ENCODE assay signal across 9 cellular contexts in the genomic region with DNA sequence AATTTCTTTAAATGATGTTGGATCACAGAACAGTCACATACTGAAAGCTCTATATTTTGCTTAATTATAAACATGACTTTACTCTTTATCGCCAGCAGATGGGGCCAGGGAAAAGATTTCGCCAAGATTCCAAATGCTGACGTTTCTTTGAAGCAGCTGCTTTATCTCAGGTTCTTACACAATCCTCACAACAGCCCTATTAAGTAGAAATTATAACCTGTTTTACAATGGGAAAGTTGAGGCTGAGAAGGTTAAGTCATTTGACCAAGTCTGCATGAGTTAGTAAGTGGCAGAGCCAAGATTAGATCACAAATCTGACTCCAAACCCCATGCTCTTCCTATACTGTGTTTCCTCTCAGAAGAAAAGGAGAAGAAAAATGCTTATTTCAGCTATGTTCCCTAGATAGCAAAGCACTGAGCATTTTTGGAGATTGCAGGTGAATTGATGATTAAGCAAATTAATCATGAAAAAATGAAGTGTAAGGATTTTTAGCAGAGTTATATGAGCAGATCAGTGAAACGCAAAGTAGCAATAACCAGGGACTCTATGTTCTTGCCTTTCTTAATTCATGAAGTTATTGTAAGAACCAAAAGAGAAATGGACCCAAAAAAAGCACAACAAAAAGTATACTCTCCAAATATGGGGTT.
DNase-seq lines count a peak whose midpoint lies in the region; ATAC-seq, FAIRE-seq and TF ChIP-seq lines count a peak whose summit lies in the region.
"Had no signal": no experiment of that assay in that cellular context is flagged by ENCODE, and none has a peak within 500 bp of the region (broad histone marks: within the 10 kb centered on the region; RNA-seq: fewer than 3 reads in every experiment).

No MANE protein-coding gene starts in this region.

- H3K4me3 ChIP-seq in neural progenitor cell: no peak overlapping the region
- H3K4me3 ChIP-seq in naive thymus-derived CD4-positive, alpha-beta T cell (ENCODE audit: low read length): no peak overlapping the region

- no peak overlapping the region for H3K27ac Mint-ChIP-seq in neural progenitor cell
- no peak overlapping the region for H3K27ac Mint-ChIP-seq in naive thymus-derived CD4-positive, alpha-beta T cell
- H3K27ac Mint-ChIP-seq: dendritic cell treated with granulocyte-macrophage colony-stimulating factor and Interleukin-4, amounts not matched to agents 40 ng/mL and 50 ng/mL, for 4 days had no signal

- peak; percentile 87 for FAIRE-seq in endometrium (lab: Jason Lieb, UNC)

- no peak overlapping the region for H3K27ac ChIP-seq in neural progenitor cell
- H3K27ac ChIP-seq in naive thymus-derived CD4-positive, alpha-beta T cell (ENCODE audit: low read depth, low read length): no peak overlapping the region

- no peaks in the 10 kb centered on the region for H3K4me1 Mint-ChIP-seq in neural progenitor cell
- H3K4me1 Mint-ChIP-seq in naive thymus-derived CD4-positive, alpha-beta T cell: peaks cover 0 to 2% (median 0%) of the 10 kb centered on the region in 7 donors

- peak; percentile 8 for DNase-seq in stimulated activated CD4-positive, alpha-beta T cell treated with anti-CD3 and anti-CD28 coated beads, Interleukin-15, amount 100 ng/mL, for 24 hours
- DNase-seq in stimulated activated CD4-positive, alpha-beta T cell treated with anti-CD3 and anti-CD28 coated beads, Interleukin-12 subunit alpha, Interleukin-12 subunit beta, amount 100 ng/mL, for 4 hours: no peak
- DNase-seq in NCI-H69 (lab: John Stamatoyannopoulos, UW) (peak; percentile 53), neural progenitor cell (ENCODE audit: low spot score) (peak; percentile 49), DMS153 (lab: John Stamatoyannopoulos, UW) (no peak)
- no peak for DNase-seq in naive thymus-derived CD4-positive, alpha-beta T cell

- peaks cover 3% of the 10 kb centered on the region for H3K9me3 Mint-ChIP-seq in neural progenitor cell
- H3K9me3 Mint-ChIP-seq in naive thymus-derived CD4-positive, alpha-beta T cell: peaks cover 0 to 2% (median 0%) of the 10 kb centered on the region in 11 donors

- peak overlapping the region; percentile 74 for H2AFZ ChIP-seq in neural progenitor cell (replicated peaks)

- no peaks in the 10 kb centered on the region for H4K20me1 ChIP-seq in neural progenitor cell (ENCODE audit: low read depth)

- H3K79me2 ChIP-seq in neural progenitor cell (ENCODE audit: low read depth): no peaks in the 10 kb centered on the region

- no peaks in the 10 kb centered on the region for H3K27me3 ChIP-seq in neural progenitor cell
- peaks cover 0 to 3% of the 10 kb centered on the region in 2 donors for H3K27me3 ChIP-seq in naive thymus-derived CD4-positive, alpha-beta T cell (ENCODE audit: control insufficient read depth in 2 of 2, insufficient read depth in 2 of 2, low read length in 2 of 2)

- ATAC-seq in HG02870 (IDR thresholded peaks at IDR 0.05; ENCODE audit: unreplicated experiment): peak; percentile 71
- no peak for ATAC-seq in naive thymus-derived CD4-positive, alpha-beta T cell

- no peaks in the 10 kb centered on the region for H3K9me3 ChIP-seq in neural progenitor cell (ENCODE audit: low read depth)
- no peaks in the 10 kb centered on the region for H3K9me3 ChIP-seq in naive thymus-derived CD4-positive, alpha-beta T cell (ENCODE audit: control insufficient read depth in 2 of 3, low read length in 3 of 3)

- CTCF ChIA-PET in naive thymus-derived CD4-positive, alpha-beta T cell (lab: Charles Lee): interaction anchor here (0.9 kb wide), 1 partner anchor 1533 kb away, joined by 4 read pairs; no protein-coding TSS in a partner anchor

- peaks cover 2% of the 10 kb centered on the region for H3K27me3 Mint-ChIP-seq in neural progenitor cell (ENCODE audit: insufficient read depth, low read depth)
- peaks cover 0 to 25% (median 17%) of the 10 kb centered on the region in 5 donors for H3K27me3 Mint-ChIP-seq in naive thymus-derived CD4-positive, alpha-beta T cell
- H3K27me3 Mint-ChIP-seq: dendritic cell treated with granulocyte-macrophage colony-stimulating factor and Interleukin-4, amounts not matched to agents 40 ng/mL and 50 ng/mL, for 4 days had no signal

- no peak overlapping the region for H3K9ac ChIP-seq in neural progenitor cell

- TF ChIP-seq CTCF in neural progenitor cell (IDR thresholded peaks at IDR 0.05): peak; percentile 70

- no peaks in the 10 kb centered on the region for H3F3A ChIP-seq in neural progenitor cell (ENCODE audit: low read depth)

- intact Hi-C loops in naive thymus-derived CD4-positive, alpha-beta T cell (cut with micrococcal nuclease): no loop called here

- no peak overlapping the region for H3K4me2 ChIP-seq in neural progenitor cell

- POLR2A ChIA-PET in naive thymus-derived CD4-positive, alpha-beta T cell (lab: Charles Lee): no interaction called here

- no peaks in the 10 kb centered on the region for H3K36me3 Mint-ChIP-seq in neural progenitor cell
- no peaks in the 10 kb centered on the region for H3K36me3 Mint-ChIP-seq in naive thymus-derived CD4-positive, alpha-beta T cell

- no peaks in the 10 kb centered on the region for H3K36me3 ChIP-seq in neural progenitor cell
- H3K36me3 ChIP-seq in naive thymus-derived CD4-positive, alpha-beta T cell (ENCODE audit: control insufficient read depth in 2 of 3, insufficient read depth in 3 of 3, low read length in 3 of 3): no peaks in the 10 kb centered on the region

- no peaks in the 10 kb centered on the region for H3K4me1 ChIP-seq in neural progenitor cell
- no peaks in the 10 kb centered on the region for H3K4me1 ChIP-seq in naive thymus-derived CD4-positive, alpha-beta T cell (ENCODE audit: control insufficient read depth in 2 of 2, insufficient read depth in 2 of 2, low read length in 2 of 2)

- no peak overlapping the region for H3K4me3 Mint-ChIP-seq in neural progenitor cell
- H3K4me3 Mint-ChIP-seq in naive thymus-derived CD4-positive, alpha-beta T cell: no peak overlapping the region
- H3K4me3 Mint-ChIP-seq: dendritic cell treated with granulocyte-macrophage colony-stimulating factor and Interleukin-4, amounts not matched to agents 40 ng/mL and 50 ng/mL, for 4 days had no signal

Comparison
In these comparisons a context has a peak if more than half of its experiments do, and no peak if none do; other contexts are left out.
1. DNase-seq: peak in stimulated activated CD4-positive, alpha-beta T cell treated with anti-CD3 and anti-CD28 coated beads, Interleukin-15, amount 100 ng/mL, for 24 hours (single experiment), NCI-H69 (single experiment) and neural progenitor cell (single experiment); none in stimulated activated CD4-positive, alpha-beta T cell treated with anti-CD3 and anti-CD28 coated beads, Interleukin-12 subunit alpha, Interleukin-12 subunit beta, amount 100 ng/mL, for 4 hours (single experiment), DMS153 (single experiment) and naive thymus-derived CD4-positive, alpha-beta T cell (0 of 9).